ENCODE assay signal across 15 cellular contexts in the genomic region with DNA sequence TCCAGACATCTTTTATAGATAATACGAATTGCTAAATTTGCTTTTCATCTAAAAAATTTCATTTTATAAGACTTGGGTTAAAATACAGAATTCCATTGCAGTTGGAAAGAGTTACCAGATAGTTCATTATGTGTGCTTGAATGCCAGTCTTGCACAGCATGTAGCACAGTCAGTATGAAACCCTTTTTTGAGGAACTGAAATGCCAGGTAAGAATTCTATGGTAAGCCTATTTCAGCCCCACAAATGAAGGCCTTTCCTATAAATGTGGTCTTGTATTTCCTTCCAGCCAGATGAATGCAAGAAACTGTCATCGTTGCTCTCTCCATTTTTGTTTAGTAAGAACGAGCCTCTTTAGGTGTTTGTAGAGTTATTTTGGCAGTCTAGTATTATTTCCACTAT.
DNase-seq lines count a peak whose midpoint lies in the region; ATAC-seq and TF ChIP-seq lines count a peak whose summit lies in the region.
"Had no signal": no experiment of that assay in that cellular context is flagged by ENCODE, and none has a peak within 500 bp of the region (broad histone marks: within the 10 kb centered on the region; RNA-seq: fewer than 3 reads in every experiment).

No MANE protein-coding gene starts in this region.

- H3K4me1 Mint-ChIP-seq in naive thymus-derived CD8-positive, alpha-beta T cell, result peaks cover 0 to 7% (median 3%) of the 10 kb centered on the region in 4 donors
- H3K4me1 Mint-ChIP-seq: activated T-helper 17 cell treated with anti-CD3 and anti-CD28 coated beads, Interleukin-2, amount 50 U/mL, for 72 hours had no signal

- H4K20me1 ChIP-seq in GM23248 (ENCODE audit: insufficient read depth), result no peaks in the 10 kb centered on the region
- peaks cover 100% of the 10 kb centered on the region for H4K20me1 ChIP-seq in smooth muscle cell (ENCODE audit: low read depth)

- no peak overlapping the region for H3K4me2 ChIP-seq in GM23248 (ENCODE audit: unreplicated experiment)
- H3K4me2 ChIP-seq in smooth muscle cell, result no peak overlapping the region

- peaks cover 6 to 30% (median 24%) of the 10 kb centered on the region in 3 donors for H3K36me3 Mint-ChIP-seq in naive thymus-derived CD8-positive, alpha-beta T cell

- ATAC-seq in GM19043 (IDR thresholded peaks at IDR 0.05; ENCODE audit: low read depth, unreplicated experiment) (peak; percentile 95), HG03342 (IDR thresholded peaks at IDR 0.05; ENCODE audit: unreplicated experiment) (peak; percentile 98)
- no peak for ATAC-seq in naive thymus-derived CD8-positive, alpha-beta T cell
- ATAC-seq: activated T-helper 17 cell treated with anti-CD3 and anti-CD28 coated beads, Interleukin-2, amount 50 U/mL, for 72 hours had no signal

- H3K9me3 ChIP-seq in GM23248 (ENCODE audit: low read depth) (no peaks in the 10 kb centered on the region), smooth muscle cell (replicated peaks; ENCODE audit: low read depth) (no peaks in the 10 kb centered on the region)

- no peaks in the 10 kb centered on the region for H3K9me3 Mint-ChIP-seq in naive thymus-derived CD8-positive, alpha-beta T cell
- H3K9me3 Mint-ChIP-seq: activated T-helper 17 cell treated with anti-CD3 and anti-CD28 coated beads, Interleukin-2, amount 50 U/mL, for 72 hours; central memory CD8-positive, alpha-beta T cell had no signal

- no peak for DNase-seq in GM23248
- DNase-seq in smooth muscle cell (lab: John Stamatoyannopoulos, UW; ENCODE audit: unreplicated experiment), result no peak
- no peak for DNase-seq in posterior cingulate gyrus
- DNase-seq in naive thymus-derived CD8-positive, alpha-beta T cell, result no peak
- no peak for DNase-seq in stimulated activated CD4-positive, alpha-beta T cell treated with anti-CD3 and anti-CD28 coated beads, Interleukin-12 subunit alpha, Interleukin-12 subunit beta, amount 100 ng/mL, for 4 hours
- DNase-seq in hippocampal formation (lab: John Stamatoyannopoulos, UW), result no peak
- DNase-seq: DMS53, foreskin fibroblast, H7, mesendoderm, NCI-H82 had no signal

- H2AFZ ChIP-seq in GM23248 (no peak overlapping the region), smooth muscle cell (ENCODE audit: low read depth) (no peak overlapping the region)

- in situ Hi-C loops in GM23248 (cut with MboI), result no loop called here

- H3K4me1 ChIP-seq in GM23248 (ENCODE audit: insufficient read depth) (peaks cover 34% of the 10 kb centered on the region), smooth muscle cell (ENCODE audit: low read depth) (peaks cover 11% of the 10 kb centered on the region)

- intact Hi-C loops in posterior cingulate gyrus (cut with DNase I), result no loop called here

- H3K79me2 ChIP-seq in GM23248 (ENCODE audit: insufficient read depth) (peaks cover 100% of the 10 kb centered on the region), smooth muscle cell (ENCODE audit: low read depth) (peaks cover 99% of the 10 kb centered on the region)

- H3K9ac ChIP-seq in GM23248 (no peak overlapping the region), smooth muscle cell (ENCODE audit: low read depth) (no peak overlapping the region)

- H3F3A ChIP-seq in GM23248 (ENCODE audit: insufficient read depth), result peaks cover 44% of the 10 kb centered on the region
- peaks cover 40% of the 10 kb centered on the region for H3F3A ChIP-seq in smooth muscle cell (ENCODE audit: low read depth)

- POLR2A ChIA-PET in naive thymus-derived CD8-positive, alpha-beta T cell (lab: Charles Lee), result no interaction called here

- H3K4me3 ChIP-seq in GM23248 (no peak overlapping the region), smooth muscle cell (no peak overlapping the region)

- no peaks in the 10 kb centered on the region for H3K9me2 ChIP-seq in GM23248 (ENCODE audit: insufficient read depth)

- TF ChIP-seq CTCF in smooth muscle cell (IDR thresholded peaks at IDR 0.05; ENCODE audit: borderline replicate concordance, insufficient read depth, poor library complexity, severe bottlenecking), result no peak

- H3K27me3 Mint-ChIP-seq in naive thymus-derived CD8-positive, alpha-beta T cell, result no peaks in the 10 kb centered on the region
- H3K27me3 Mint-ChIP-seq: activated T-helper 17 cell treated with anti-CD3 and anti-CD28 coated beads, Interleukin-2, amount 50 U/mL, for 72 hours; central memory CD8-positive, alpha-beta T cell had no signal

- WGBS in GM23248 (ENCODE audit: low coverage in 1 of 2, low lambda C conversion rate in 2 of 2, missing lambda C conversion rate in 2 of 2), 2 experiments, result 39 to 55% methylated on average over 3 of the region's 3 CpGs
- 96% methylated on average over 3 of the region's 3 CpGs for WGBS in smooth muscle cell (ENCODE audit: low lambda C conversion rate)

- peaks cover 35% of the 10 kb centered on the region for H3K36me3 ChIP-seq in GM23248 (ENCODE audit: low read depth)
- H3K36me3 ChIP-seq in smooth muscle cell (ENCODE audit: low read depth), result no peaks in the 10 kb centered on the region

- H3K4me3 Mint-ChIP-seq in naive thymus-derived CD8-positive, alpha-beta T cell, result no peak overlapping the region
- H3K4me3 Mint-ChIP-seq: activated T-helper 17 cell treated with anti-CD3 and anti-CD28 coated beads, Interleukin-2, amount 50 U/mL, for 72 hours; central memory CD8-positive, alpha-beta T cell had no signal

- no peaks in the 10 kb centered on the region for H3K27me3 ChIP-seq in GM23248 (replicated peaks; ENCODE audit: insufficient read depth)
- no peaks in the 10 kb centered on the region for H3K27me3 ChIP-seq in smooth muscle cell (ENCODE audit: low read depth)

- H3K27ac ChIP-seq in GM23248 (peak overlapping the region; percentile 28; the same call in 1 of the 2 replicates), smooth muscle cell (ENCODE audit: low read depth) (peak overlapping the region; percentile 88)

- no peak overlapping the region for H3K27ac Mint-ChIP-seq in naive thymus-derived CD8-positive, alpha-beta T cell
- H3K27ac Mint-ChIP-seq: activated T-helper 17 cell treated with anti-CD3 and anti-CD28 coated beads, Interleukin-2, amount 50 U/mL, for 72 hours had no signal

Comparison
In these comparisons a context has a peak if more than half of its experiments do, and no peak if none do; other contexts are left out.
1. ATAC-seq: peak in GM19043 (single experiment) and HG03342 (single experiment); none in naive thymus-derived CD8-positive, alpha-beta T cell (0 of 2).